15 cellular contexts compared by ENCODE assay signal in the genomic region with DNA sequence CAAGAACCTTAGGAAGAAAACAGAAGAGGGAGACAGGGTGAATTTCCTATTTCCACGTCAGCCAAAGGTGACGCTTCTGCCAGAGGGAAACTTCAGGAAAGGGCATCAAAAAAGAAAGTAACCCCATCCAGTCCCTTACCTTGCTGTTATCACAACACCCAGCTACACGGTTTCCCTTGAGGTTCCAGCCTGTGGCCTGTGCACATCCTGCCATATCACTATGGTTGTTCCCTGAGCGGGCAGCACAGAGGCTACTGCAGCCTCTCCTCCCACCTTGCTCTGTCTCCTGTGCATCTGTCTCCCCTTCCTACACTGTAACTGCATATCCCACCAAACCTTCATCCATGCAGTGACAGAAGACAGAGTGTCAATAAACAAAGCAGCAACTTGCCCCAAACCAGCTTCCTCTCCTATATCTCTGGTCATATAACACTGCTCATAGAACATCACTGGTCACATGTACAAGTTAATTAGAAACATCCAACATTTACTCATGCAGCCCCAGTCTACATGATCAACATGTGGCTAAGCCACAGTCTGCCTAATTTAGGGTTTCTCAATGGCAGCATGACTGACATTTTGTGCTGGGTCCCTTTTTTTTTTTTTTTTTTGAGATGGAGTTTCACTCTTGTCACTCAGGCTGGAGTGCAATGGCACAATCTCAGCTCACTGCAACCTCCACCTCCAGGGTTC. TPM values are rescaled to one million over a fixed set of nuclear protein-coding genes. Genes with fewer than 3 reads are reported as not detected.
A peak's percentile ranks its signal among the peaks of the same experiment; 100 is the strongest.
DNase-seq lines count a peak whose midpoint lies in the region; ATAC-seq and TF ChIP-seq lines count a peak whose summit lies in the region.
"Had no signal": no experiment of that assay in that cellular context is flagged by ENCODE, and none has a peak within 500 bp of the region (broad histone marks: within the 10 kb centered on the region; RNA-seq: fewer than 3 reads in every experiment).

No MANE protein-coding gene starts in this region.

- no peaks in the 10 kb centered on the region for H3K27me3 Mint-ChIP-seq in CD4-positive, alpha-beta T cell
- H3K27me3 Mint-ChIP-seq in activated CD4-positive, alpha-beta memory T cell treated with anti-CD3 and anti-CD28 coated beads, Interleukin-2, amount 10 ng/mL, durations not matched to agents 7 days and 5 days = no peaks in the 10 kb centered on the region
- no peaks in the 10 kb centered on the region for H3K27me3 Mint-ChIP-seq in neural progenitor cell (ENCODE audit: insufficient read depth, low read depth)

- no peak overlapping the region for H2AFZ ChIP-seq in neural progenitor cell (replicated peaks)

- CTCF ChIA-PET in CD4-positive, alpha-beta T cell (lab: Charles Lee) = no interaction called here
- CTCF ChIA-PET in activated CD4-positive, alpha-beta memory T cell treated with anti-CD3 and anti-CD28 coated beads, Interleukin-2, amount 10 ng/mL, durations not matched to agents 7 days and 5 days (lab: Charles Lee) = interaction anchor here (0.7 to 2.6 kb wide), 4 partner anchors 10 to 142 kb away, joined by 3 to 9 read pairs (median 4); a partner anchor contains a TSS

- peaks cover 4% of the 10 kb centered on the region for H3F3A ChIP-seq in neural progenitor cell (ENCODE audit: low read depth)

- no peak overlapping the region for H3K27ac ChIP-seq in CD4-positive, alpha-beta T cell (ENCODE audit: low read depth, low read length)
- peak overlapping the region; percentile 3 for H3K27ac ChIP-seq in lower lobe of right lung
- H3K27ac ChIP-seq in neural progenitor cell = no peak overlapping the region
- H3K27ac ChIP-seq: KMS-11, psoas muscle, SJCRH30 had no signal

- peaks cover 70% of the 10 kb centered on the region for H3K4me1 Mint-ChIP-seq in CD4-positive, alpha-beta T cell (ENCODE audit: low read depth)
- H3K4me1 Mint-ChIP-seq in activated CD4-positive, alpha-beta memory T cell treated with anti-CD3 and anti-CD28 coated beads, Interleukin-2, amount 10 ng/mL, durations not matched to agents 7 days and 5 days = peaks cover 72% of the 10 kb centered on the region
- peaks cover 23% of the 10 kb centered on the region for H3K4me1 Mint-ChIP-seq in neural progenitor cell

- no peaks in the 10 kb centered on the region for H4K20me1 ChIP-seq in neural progenitor cell (ENCODE audit: low read depth)

- POLR2A ChIA-PET in CD4-positive, alpha-beta T cell (lab: Charles Lee) = interaction anchor here (0.7 to 0.8 kb wide), 2 partner anchors 11 to 13 kb away, joined by 3 read pairs; no protein-coding TSS in a partner anchor
- POLR2A ChIA-PET in activated CD4-positive, alpha-beta memory T cell treated with anti-CD3 and anti-CD28 coated beads, Interleukin-2, amount 10 ng/mL, durations not matched to agents 7 days and 5 days (lab: Charles Lee) = interaction anchor here (0.8 to 3.5 kb wide), 6 partner anchors 10 to 142 kb away, joined by 3 to 12 read pairs (median 5); a partner anchor contains a TSS

- no peak overlapping the region for H3K4me2 ChIP-seq in neural progenitor cell
- H3K4me2 ChIP-seq: KMS-11 had no signal

- H3K79me2 ChIP-seq in neural progenitor cell (ENCODE audit: low read depth) = no peaks in the 10 kb centered on the region

- no peaks in the 10 kb centered on the region for H3K36me3 Mint-ChIP-seq in CD4-positive, alpha-beta T cell (ENCODE audit: low read depth)
- H3K36me3 Mint-ChIP-seq in activated CD4-positive, alpha-beta memory T cell treated with anti-CD3 and anti-CD28 coated beads, Interleukin-2, amount 10 ng/mL, durations not matched to agents 7 days and 5 days (ENCODE audit: low read depth) = peaks cover 3% of the 10 kb centered on the region
- H3K36me3 Mint-ChIP-seq in neural progenitor cell = no peaks in the 10 kb centered on the region

- no peak overlapping the region for H3K4me3 ChIP-seq in lower lobe of right lung
- H3K4me3 ChIP-seq in neural progenitor cell = no peak overlapping the region
- H3K4me3 ChIP-seq: psoas muscle, SJCRH30 had no signal

- intact Hi-C loops in CD4-positive, alpha-beta T cell (cut with DNase I, micrococcal nuclease) = no loop called here
- intact Hi-C loops in lower lobe of right lung (cut with DNase I) = no loop called here

- H3K4me3 Mint-ChIP-seq in CD4-positive, alpha-beta T cell = peak overlapping the region; percentile 1
- no peak overlapping the region for H3K4me3 Mint-ChIP-seq in activated CD4-positive, alpha-beta memory T cell treated with anti-CD3 and anti-CD28 coated beads, Interleukin-2, amount 10 ng/mL, durations not matched to agents 7 days and 5 days
- no peak overlapping the region for H3K4me3 Mint-ChIP-seq in neural progenitor cell

- H3K27me3 ChIP-seq in CD4-positive, alpha-beta T cell (ENCODE audit: control insufficient read depth, insufficient read depth, low read length) = no peaks in the 10 kb centered on the region
- H3K27me3 ChIP-seq in lower lobe of right lung (ENCODE audit: low read depth) (no peaks in the 10 kb centered on the region), neural progenitor cell (no peaks in the 10 kb centered on the region)
- H3K27me3 ChIP-seq: SJCRH30 had no signal

- H3K9me3 ChIP-seq in CD4-positive, alpha-beta T cell (ENCODE audit: control insufficient read depth, low read length) = no peaks in the 10 kb centered on the region
- H3K9me3 ChIP-seq in lower lobe of right lung = no peaks in the 10 kb centered on the region
- H3K9me3 ChIP-seq in neural progenitor cell (ENCODE audit: low read depth) = no peaks in the 10 kb centered on the region
- H3K9me3 ChIP-seq: psoas muscle, SJCRH30 had no signal

- no peak for DNase-seq in CD4-positive, alpha-beta T cell
- DNase-seq in HCEC 1CT = peak; percentile 43
- peak; percentile 38 for DNase-seq in activated CD4-positive, alpha-beta memory T cell treated with anti-CD3 and anti-CD28 coated beads, Interleukin-2, amount 10 ng/mL, durations not matched to agents 7 days and 5 days
- DNase-seq in lower lobe of right lung = no peak
- no peak for DNase-seq in NCI-H1930 (lab: John Stamatoyannopoulos, UW)
- DNase-seq in NCI-H82 treated with DMSO at 0.1 percent for 48 hours (lab: John Stamatoyannopoulos, UW; ENCODE audit: unreplicated experiment) = no peak
- no peak for DNase-seq in neural progenitor cell (ENCODE audit: low spot score)
- DNase-seq: activated T-cell treated with anti-CD3 and anti-CD28 coated beads, Interleukin-2, amount 50 U/mL, for 1 hour; effector CD8-positive, alpha-beta T cell; GOT3; islet precursor cell; psoas muscle had no signal

- H3K9me3 Mint-ChIP-seq in CD4-positive, alpha-beta T cell = no peaks in the 10 kb centered on the region
- H3K9me3 Mint-ChIP-seq in activated CD4-positive, alpha-beta memory T cell treated with anti-CD3 and anti-CD28 coated beads, Interleukin-2, amount 10 ng/mL, durations not matched to agents 7 days and 5 days = peaks cover 10% of the 10 kb centered on the region
- peaks cover 6% of the 10 kb centered on the region for H3K9me3 Mint-ChIP-seq in neural progenitor cell

- TF ChIP-seq CTCF in CD4-positive, alpha-beta T cell (IDR thresholded peaks at IDR 0.05) = no peak
- no peak for TF ChIP-seq CTCF in lower lobe of right lung (IDR thresholded peaks at IDR 0.05)
- no peak for TF ChIP-seq CTCF in neural progenitor cell (IDR thresholded peaks at IDR 0.05)

- H3K27ac Mint-ChIP-seq in CD4-positive, alpha-beta T cell = no peak overlapping the region
- H3K27ac Mint-ChIP-seq in activated CD4-positive, alpha-beta memory T cell treated with anti-CD3 and anti-CD28 coated beads, Interleukin-2, amount 10 ng/mL, durations not matched to agents 7 days and 5 days = peak overlapping the region; percentile 83
- H3K27ac Mint-ChIP-seq in neural progenitor cell = no peak overlapping the region

- H3K36me3 ChIP-seq in lower lobe of right lung = no peaks in the 10 kb centered on the region
- H3K36me3 ChIP-seq in neural progenitor cell = no peaks in the 10 kb centered on the region
- H3K36me3 ChIP-seq: SJCRH30 had no signal

- H3K4me1 ChIP-seq in lower lobe of right lung (peaks cover 52% of the 10 kb centered on the region), neural progenitor cell (peaks cover 13% of the 10 kb centered on the region)
- H3K4me1 ChIP-seq: SJCRH30 had no signal

- H3K9ac ChIP-seq in neural progenitor cell = no peak overlapping the region
- H3K9ac ChIP-seq: KMS-11 had no signal

- no peak for ATAC-seq in CD4-positive, alpha-beta T cell (ENCODE audit: poor library complexity)
- no peak for ATAC-seq in lower lobe of right lung
- no peak for ATAC-seq in HG03175 (IDR thresholded peaks at IDR 0.05; ENCODE audit: unreplicated experiment)

RNA-seq across cellular contexts. Expression of a gene that starts 54.7 kb away (rescaled TPM):
- total RNA-seq in CD4-positive, alpha-beta T cell = 1 to 10 TPM; 1.3 to 2.0 TPM
- total RNA-seq in activated CD4-positive, alpha-beta memory T cell treated with anti-CD3 and anti-CD28 coated beads, Interleukin-2, amount 10 ng/mL, durations not matched to agents 7 days and 5 days = 1 to 10 TPM; 3.0 TPM
- total RNA-seq in lower lobe of right lung (20.2 TPM), neural progenitor cell (ENCODE audit: low replicate concordance) (1.8 and 2.1 TPM in 2 replicates)

Comparison
In these comparisons a context has a peak if more than half of its experiments do, and no peak if none do; other contexts are left out.
1. DNase-seq: peak in HCEC 1CT (single experiment) and activated CD4-positive, alpha-beta memory T cell treated with anti-CD3 and anti-CD28 coated beads, Interleukin-2, amount 10 ng/mL, durations not matched to agents 7 days and 5 days (single experiment); none in CD4-positive, alpha-beta T cell (0 of 10), lower lobe of right lung (single experiment), NCI-H1930 (0 of 2), NCI-H82 treated with DMSO at 0.1 percent for 48 hours (single experiment) and neural progenitor cell (single experiment).